1 cellular context compared by ENCODE assay signal in genomic region chr1:86430376-86430775, GRCh38.
TF ChIP-seq lines count a peak whose summit lies in the region.

No MANE protein-coding gene starts in this region.

TF ChIP-seq in GM23338, 12 proteins besides CTCF, POLR2A, EP300 and RAD21:
- no peak for TF ChIP-seq POLR2AphosphoS5 (IDR thresholded peaks at IDR 0.05; ENCODE audit: low read depth)
- no peak for TF ChIP-seq ETS1 (IDR thresholded peaks at IDR 0.05)
- TF ChIP-seq EZH2 (IDR thresholded peaks at IDR 0.05; ENCODE audit: low read depth, unreplicated experiment) = no peak
- no peak for TF ChIP-seq ZNF114 (CRISPR knock-in tag; IDR thresholded peaks at IDR 0.05)
- TF ChIP-seq, protein P1, sequence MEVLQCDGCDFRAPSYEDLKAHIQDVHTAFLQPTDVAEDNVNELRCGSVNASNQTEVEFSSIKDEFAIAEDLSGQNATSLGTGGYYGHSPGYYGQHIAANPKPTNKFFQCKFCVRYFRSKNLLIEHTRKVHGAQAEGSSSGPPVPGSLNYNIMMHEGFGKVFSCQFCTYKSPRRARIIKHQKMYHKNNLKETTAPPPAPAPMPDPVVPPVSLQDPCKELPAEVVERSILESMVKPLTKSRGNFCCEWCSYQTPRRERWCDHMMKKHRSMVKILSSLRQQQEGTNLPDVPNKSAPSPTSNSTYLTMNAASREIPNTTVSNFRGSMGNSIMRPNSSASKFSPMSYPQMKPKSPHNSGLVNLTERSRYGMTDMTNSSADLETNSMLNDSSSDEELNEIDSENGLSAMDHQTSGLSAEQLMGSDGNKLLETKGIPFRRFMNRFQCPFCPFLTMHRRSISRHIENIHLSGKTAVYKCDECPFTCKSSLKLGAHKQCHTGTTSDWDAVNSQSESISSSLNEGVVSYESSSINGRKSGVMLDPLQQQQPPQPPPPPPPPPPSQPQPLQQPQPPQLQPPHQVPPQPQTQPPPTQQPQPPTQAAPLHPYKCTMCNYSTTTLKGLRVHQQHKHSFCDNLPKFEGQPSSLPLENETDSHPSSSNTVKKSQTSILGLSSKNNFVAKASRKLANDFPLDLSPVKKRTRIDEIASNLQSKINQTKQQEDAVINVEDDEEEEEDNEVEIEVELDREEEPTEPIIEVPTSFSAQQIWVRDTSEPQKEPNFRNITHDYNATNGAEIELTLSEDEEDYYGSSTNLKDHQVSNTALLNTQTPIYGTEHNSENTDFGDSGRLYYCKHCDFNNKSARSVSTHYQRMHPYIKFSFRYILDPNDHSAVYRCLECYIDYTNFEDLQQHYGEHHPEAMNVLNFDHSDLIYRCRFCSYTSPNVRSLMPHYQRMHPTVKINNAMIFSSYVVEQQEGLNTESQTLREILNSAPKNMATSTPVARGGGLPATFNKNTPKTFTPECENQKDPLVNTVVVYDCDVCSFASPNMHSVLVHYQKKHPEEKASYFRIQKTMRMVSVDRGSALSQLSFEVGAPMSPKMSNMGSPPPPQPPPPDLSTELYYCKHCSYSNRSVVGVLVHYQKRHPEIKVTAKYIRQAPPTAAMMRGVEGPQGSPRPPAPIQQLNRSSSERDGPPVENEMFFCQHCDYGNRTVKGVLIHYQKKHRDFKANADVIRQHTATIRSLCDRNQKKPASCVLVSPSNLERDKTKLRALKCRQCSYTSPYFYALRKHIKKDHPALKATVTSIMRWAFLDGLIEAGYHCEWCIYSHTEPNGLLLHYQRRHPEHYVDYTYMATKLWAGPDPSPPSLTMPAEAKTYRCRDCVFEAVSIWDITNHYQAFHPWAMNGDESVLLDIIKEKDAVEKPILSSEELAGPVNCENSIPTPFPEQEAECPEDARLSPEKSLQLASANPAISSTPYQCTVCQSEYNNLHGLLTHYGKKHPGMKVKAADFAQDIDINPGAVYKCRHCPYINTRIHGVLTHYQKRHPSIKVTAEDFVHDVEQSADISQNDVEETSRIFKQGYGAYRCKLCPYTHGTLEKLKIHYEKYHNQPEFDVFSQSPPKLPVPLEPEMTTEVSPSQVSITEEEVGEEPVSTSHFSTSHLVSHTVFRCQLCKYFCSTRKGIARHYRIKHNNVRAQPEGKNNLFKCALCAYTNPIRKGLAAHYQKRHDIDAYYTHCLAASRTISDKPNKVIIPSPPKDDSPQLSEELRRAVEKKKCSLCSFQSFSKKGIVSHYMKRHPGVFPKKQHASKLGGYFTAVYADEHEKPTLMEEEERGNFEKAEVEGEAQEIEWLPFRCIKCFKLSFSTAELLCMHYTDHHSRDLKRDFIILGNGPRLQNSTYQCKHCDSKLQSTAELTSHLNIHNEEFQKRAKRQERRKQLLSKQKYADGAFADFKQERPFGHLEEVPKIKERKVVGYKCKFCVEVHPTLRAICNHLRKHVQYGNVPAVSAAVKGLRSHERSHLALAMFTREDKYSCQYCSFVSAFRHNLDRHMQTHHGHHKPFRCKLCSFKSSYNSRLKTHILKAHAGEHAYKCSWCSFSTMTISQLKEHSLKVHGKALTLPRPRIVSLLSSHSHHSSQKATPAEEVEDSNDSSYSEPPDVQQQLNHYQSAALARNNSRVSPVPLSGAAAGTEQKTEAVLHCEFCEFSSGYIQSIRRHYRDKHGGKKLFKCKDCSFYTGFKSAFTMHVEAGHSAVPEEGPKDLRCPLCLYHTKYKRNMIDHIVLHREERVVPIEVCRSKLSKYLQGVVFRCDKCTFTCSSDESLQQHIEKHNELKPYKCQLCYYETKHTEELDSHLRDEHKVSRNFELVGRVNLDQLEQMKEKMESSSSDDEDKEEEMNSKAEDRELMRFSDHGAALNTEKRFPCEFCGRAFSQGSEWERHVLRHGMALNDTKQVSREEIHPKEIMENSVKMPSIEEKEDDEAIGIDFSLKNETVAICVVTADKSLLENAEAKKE (CRISPR knock-in tag; IDR thresholded peaks at IDR 0.05) = no peak
- no peak for TF ChIP-seq NANOG (IDR thresholded peaks at IDR 0.05; ENCODE audit: borderline replicate concordance)
- TF ChIP-seq EZH2phosphoT487 (IDR thresholded peaks at IDR 0.05; ENCODE audit: unreplicated experiment) = no peak
- no peak for TF ChIP-seq STAT1 (IDR thresholded peaks at IDR 0.05; ENCODE audit: unreplicated experiment)
- TF ChIP-seq JUNB (IDR thresholded peaks at IDR 0.05; ENCODE audit: unreplicated experiment) = no peak
- TF ChIP-seq, protein P2, sequence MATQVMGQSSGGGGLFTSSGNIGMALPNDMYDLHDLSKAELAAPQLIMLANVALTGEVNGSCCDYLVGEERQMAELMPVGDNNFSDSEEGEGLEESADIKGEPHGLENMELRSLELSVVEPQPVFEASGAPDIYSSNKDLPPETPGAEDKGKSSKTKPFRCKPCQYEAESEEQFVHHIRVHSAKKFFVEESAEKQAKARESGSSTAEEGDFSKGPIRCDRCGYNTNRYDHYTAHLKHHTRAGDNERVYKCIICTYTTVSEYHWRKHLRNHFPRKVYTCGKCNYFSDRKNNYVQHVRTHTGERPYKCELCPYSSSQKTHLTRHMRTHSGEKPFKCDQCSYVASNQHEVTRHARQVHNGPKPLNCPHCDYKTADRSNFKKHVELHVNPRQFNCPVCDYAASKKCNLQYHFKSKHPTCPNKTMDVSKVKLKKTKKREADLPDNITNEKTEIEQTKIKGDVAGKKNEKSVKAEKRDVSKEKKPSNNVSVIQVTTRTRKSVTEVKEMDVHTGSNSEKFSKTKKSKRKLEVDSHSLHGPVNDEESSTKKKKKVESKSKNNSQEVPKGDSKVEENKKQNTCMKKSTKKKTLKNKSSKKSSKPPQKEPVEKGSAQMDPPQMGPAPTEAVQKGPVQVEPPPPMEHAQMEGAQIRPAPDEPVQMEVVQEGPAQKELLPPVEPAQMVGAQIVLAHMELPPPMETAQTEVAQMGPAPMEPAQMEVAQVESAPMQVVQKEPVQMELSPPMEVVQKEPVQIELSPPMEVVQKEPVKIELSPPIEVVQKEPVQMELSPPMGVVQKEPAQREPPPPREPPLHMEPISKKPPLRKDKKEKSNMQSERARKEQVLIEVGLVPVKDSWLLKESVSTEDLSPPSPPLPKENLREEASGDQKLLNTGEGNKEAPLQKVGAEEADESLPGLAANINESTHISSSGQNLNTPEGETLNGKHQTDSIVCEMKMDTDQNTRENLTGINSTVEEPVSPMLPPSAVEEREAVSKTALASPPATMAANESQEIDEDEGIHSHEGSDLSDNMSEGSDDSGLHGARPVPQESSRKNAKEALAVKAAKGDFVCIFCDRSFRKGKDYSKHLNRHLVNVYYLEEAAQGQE (IDR thresholded peaks at IDR 0.05; ENCODE audit: unreplicated experiment) = no peak
- no peak for TF ChIP-seq CREB1 (CRISPR knock-in tag; IDR thresholded peaks at IDR 0.05; ENCODE audit: low read depth)
- TF ChIP-seq ZNF331 (CRISPR knock-in tag; IDR thresholded peaks at IDR 0.05; ENCODE audit: low read depth) = no peak
TF ChIP-seq in GM23338: peak in this region for 0.
